In the genomic region with DNA sequence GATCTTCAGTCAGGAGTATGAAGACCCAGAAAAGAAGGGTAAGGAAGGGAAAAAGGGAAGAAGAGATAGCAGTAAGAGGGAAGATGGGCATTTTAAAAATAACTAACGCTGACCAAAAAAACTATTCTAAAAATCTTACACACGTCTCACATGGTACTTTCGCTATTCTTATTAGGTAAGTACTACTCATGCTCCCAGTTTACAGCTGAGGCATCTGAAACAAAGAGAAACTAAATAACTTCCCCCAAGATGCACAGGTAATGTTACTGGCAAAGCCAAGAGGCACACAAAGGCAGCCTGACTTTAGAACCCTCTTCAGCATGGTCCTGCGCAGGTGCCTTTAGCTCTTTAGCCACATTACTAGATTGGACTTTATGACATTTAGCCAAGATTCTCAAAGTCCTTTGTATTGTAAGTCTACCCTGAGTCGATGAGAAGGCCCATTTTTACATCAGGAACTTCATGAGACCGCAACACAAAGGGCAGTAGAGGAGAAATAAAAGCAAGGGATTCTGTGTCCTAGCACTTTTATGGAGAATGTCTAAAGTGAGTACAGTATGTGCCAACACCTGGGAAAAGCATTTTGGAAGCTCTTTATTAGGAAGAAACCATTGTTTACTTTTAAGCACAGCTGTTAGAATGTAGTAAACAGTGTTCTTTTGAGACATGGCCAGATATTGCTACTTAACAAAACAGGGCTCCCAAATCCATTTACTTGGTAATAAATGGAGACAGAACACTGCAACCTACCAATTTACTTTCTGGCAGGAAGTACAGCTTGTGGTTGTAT, we compare ENCODE assay signal across 25 cellular contexts.
A peak's percentile ranks its signal among the peaks of the same experiment; 100 is the strongest.
DNase-seq lines count a peak whose midpoint lies in the region; ATAC-seq lines count a peak whose summit lies in the region.
"Had no signal": no experiment of that assay in that cellular context is flagged by ENCODE, and none has a peak within 500 bp of the region (broad histone marks: within the 10 kb centered on the region; RNA-seq: fewer than 3 reads in every experiment).

No MANE protein-coding gene starts in this region.

- ATAC-seq in GM21717 (IDR thresholded peaks at IDR 0.05; ENCODE audit: unreplicated experiment) (peak; percentile 84), sciatic nerve (peak; percentile 67), HG03342 (IDR thresholded peaks at IDR 0.05; ENCODE audit: unreplicated experiment) (no peak)

- H3K27ac ChIP-seq in caudate nucleus (ENCODE audit: low read depth, low read length) = no peak overlapping the region
- H3K27ac ChIP-seq: ovary had no signal

- peak; percentile 9 for DNase-seq in NCI-H345 (lab: John Stamatoyannopoulos, UW)
- no peak for DNase-seq in NCI-H345 treated with DMSO at 0.1 percent for 48 hours (lab: John Stamatoyannopoulos, UW; ENCODE audit: unreplicated experiment)
- DNase-seq in NCI-H69 (lab: John Stamatoyannopoulos, UW) = peak; percentile 14
- DNase-seq in sciatic nerve (ENCODE audit: low spot score) = no peak
- DNase-seq in caudate nucleus (lab: John Stamatoyannopoulos, UW) = no peak
- DNase-seq in GM19240 (ENCODE audit: insufficient read length, low spot score) = no peak
- DNase-seq: activated CD4-positive, alpha-beta T cell treated with anti-CD3 and anti-CD28 coated beads, Interleukin-2, amount 50 U/mL, for 4 hours; activated naive CD4-positive, alpha-beta T cell treated with anti-CD3 and anti-CD28 coated beads, Interleukin-2, amount 10 ng/mL, durations not matched to agents 7 days and 5 days; AML-193; CD4-positive, alpha-beta T cell; DMS 273 treated with DMSO at 0.1 percent for 48 hours; effector CD4-positive, alpha-beta T cell; EL; foreskin fibroblast; heart right ventricle; kidney glomerular epithelial cell; NCI-H187 treated with DMSO at 0.1 percent for 48 hours; NCI-H2227 treated with DMSO at 0.1 percent for 48 hours; OCI-M1; ovary; SK-N-SH; stimulated activated CD4-positive, alpha-beta T cell treated with anti-CD3 and anti-CD28 coated beads, Interleukin-1b, Interleukin-23, amount 100 ng/mL, for 48 hours; transverse colon had no signal

- intact Hi-C loops in sciatic nerve (cut with DNase I) = no loop called here

Comparison
In these comparisons a context has a peak if more than half of its experiments do, and no peak if none do; other contexts are left out.
1. DNase-seq: peak in NCI-H345 (single experiment) and NCI-H69 (single experiment); none in NCI-H345 treated with DMSO at 0.1 percent for 48 hours (single experiment), sciatic nerve (single experiment), caudate nucleus (0 of 61) and GM19240 (single experiment).